8 cellular contexts compared by ENCODE assay signal in the genomic region with DNA sequence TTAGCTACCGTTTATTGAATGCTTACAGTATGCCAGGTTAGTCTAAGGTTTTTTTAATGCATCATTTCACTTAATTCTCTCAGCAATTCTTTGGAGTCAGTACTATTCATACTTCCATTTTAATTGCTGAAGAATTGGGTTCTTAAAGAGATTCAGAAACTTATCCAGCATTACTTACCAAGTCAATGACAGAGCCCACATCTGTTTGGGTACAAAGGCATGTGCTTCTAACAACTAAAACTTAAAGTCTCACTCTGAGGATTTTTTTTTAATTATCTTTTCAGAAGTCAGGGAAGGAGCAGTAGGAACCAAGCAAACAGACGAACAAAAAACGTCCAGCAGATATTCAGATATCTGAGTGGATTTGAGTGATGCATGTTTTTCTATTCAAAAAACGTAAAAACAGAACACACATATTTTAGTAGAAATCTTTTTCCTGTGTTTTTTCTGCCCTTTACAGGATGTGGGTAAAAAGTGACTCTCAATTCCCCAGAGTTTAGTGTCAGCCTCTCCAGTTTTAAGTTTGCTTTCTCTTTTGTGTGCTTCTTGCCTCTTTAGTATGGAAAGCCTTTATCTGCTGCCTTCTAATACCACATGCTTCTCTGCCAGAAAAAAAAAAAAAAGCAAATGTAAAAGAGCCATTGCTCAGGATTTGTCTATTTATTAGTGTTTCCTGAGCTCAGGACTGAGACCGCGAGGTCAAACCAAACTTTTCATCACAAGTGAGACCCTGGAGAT.
DNase-seq lines count a peak whose midpoint lies in the region; ATAC-seq and TF ChIP-seq lines count a peak whose summit lies in the region.

No MANE protein-coding gene starts in this region.

- peak overlapping the region; percentile 69 for H3K4me3 Mint-ChIP-seq in T-helper 17 cell
- H3K4me3 Mint-ChIP-seq in nephron, result peak overlapping the region in 2 of 3 experiments; percentile 0 to 5
- H3K4me3 Mint-ChIP-seq in CD14-positive monocyte, result no peak overlapping the region

- no peak for TF ChIP-seq CTCF in nephron (IDR thresholded peaks at IDR 0.05; ENCODE audit: unreplicated experiment in 3 of 3)
- no peak for TF ChIP-seq CTCF in CD14-positive monocyte (IDR thresholded peaks at IDR 0.05)

- DNase-seq in T-helper 17 cell, result no peak
- DNase-seq in stimulated activated CD4-positive, alpha-beta T cell treated with anti-CD3 and anti-CD28 coated beads, Interleukin-2, amount 100 ng/mL, for 48 hours, result no peak
- DNase-seq in HT-29 (ENCODE audit: low spot score), result no peak
- DNase-seq in CD14-positive monocyte (ENCODE audit: low spot score), result no peak
- no peak for DNase-seq in germinal center (ENCODE audit: low spot score)

- H3K4me1 Mint-ChIP-seq in T-helper 17 cell (peaks cover 32% of the 10 kb centered on the region), nephron (peaks cover 48% of the 10 kb centered on the region), CD14-positive monocyte (peaks cover 18% of the 10 kb centered on the region)

- no peaks in the 10 kb centered on the region for H3K9me3 ChIP-seq in T-helper 17 cell (ENCODE audit: control insufficient read depth, low read length, poor library complexity, severe bottlenecking)

- H3K9me3 Mint-ChIP-seq in nephron (no peaks in the 10 kb centered on the region), CD14-positive monocyte (peaks cover 0 to 2% (median 0%) of the 10 kb centered on the region in 7 donors)

- peak overlapping the region; percentile 88 for H3K27ac Mint-ChIP-seq in T-helper 17 cell
- H3K27ac Mint-ChIP-seq in nephron, result peak overlapping the region; percentile 12 to 87 (median 51)
- H3K27ac Mint-ChIP-seq in CD14-positive monocyte, result no peak overlapping the region

- ATAC-seq in GM18873 (IDR thresholded peaks at IDR 0.05; ENCODE audit: low FRiP score, unreplicated experiment) (peak; percentile 85), HG02678 (IDR thresholded peaks at IDR 0.05; ENCODE audit: unreplicated experiment) (peak; percentile 85), T-helper 17 cell (peak; percentile 58)

- H3K27me3 Mint-ChIP-seq in T-helper 17 cell (no peaks in the 10 kb centered on the region), nephron (ENCODE audit: low read depth) (no peaks in the 10 kb centered on the region), CD14-positive monocyte (ENCODE audit: low read depth in 3 of 3) (peaks cover 0 to 3% (median 0%) of the 10 kb centered on the region in 3 donors)

- intact Hi-C loops in CD14-positive monocyte (cut with micrococcal nuclease), result no loop called here

- H3K36me3 Mint-ChIP-seq in T-helper 17 cell (ENCODE audit: low read depth) (peaks cover 4% of the 10 kb centered on the region), nephron (ENCODE audit: low read depth) (no peaks in the 10 kb centered on the region), CD14-positive monocyte (peaks cover 3 to 8% of the 10 kb centered on the region in 2 donors)

Comparison
In these comparisons a context has a peak if more than half of its experiments do, and no peak if none do; other contexts are left out.
1. H3K27ac Mint-ChIP-seq: peak in T-helper 17 cell (single experiment) and nephron (3 of 3); none in CD14-positive monocyte (0 of 7).
2. H3K4me3 Mint-ChIP-seq: peak in T-helper 17 cell (single experiment) and nephron (2 of 3); none in CD14-positive monocyte (0 of 2).
3. Peak in every context shown above with its lines, with median percentiles within 50 percentile points of each other: ATAC-seq.